ENCODE assay signal across 9 cellular contexts in genomic region chr5:68287631-68287975, GRCh38.
DNase-seq lines count a peak whose midpoint lies in the region; ATAC-seq and TF ChIP-seq lines count a peak whose summit lies in the region.
"Had no signal": no experiment of that assay in that cellular context is flagged by ENCODE, and none has a peak within 500 bp of the region (broad histone marks: within the 10 kb centered on the region; RNA-seq: fewer than 3 reads in every experiment).

No MANE protein-coding gene starts in this region.

- H3K27ac ChIP-seq in CD4-positive, alpha-beta memory T cell (ENCODE audit: low read depth, low read length): peak overlapping the region; percentile 52
- H3K27ac ChIP-seq in RWPE2 (ENCODE audit: poor library complexity, severe bottlenecking): peak overlapping the region; percentile 34
- H3K27ac ChIP-seq in esophagus muscularis mucosa (replicated peaks in 1 of 4): peak overlapping the region; percentile 80 to 89 (median 86)
- peak overlapping the region; percentile 94 for H3K27ac ChIP-seq in parathyroid adenoma

- TF ChIP-seq POLR2A in esophagus muscularis mucosa (IDR thresholded peaks at IDR 0.05; ENCODE audit: low read depth): no peak

- CTCF ChIA-PET in CD4-positive, alpha-beta memory T cell (lab: Charles Lee; ENCODE audit: partially characterized antibody): interaction anchor here (1.1 to 3.6 kb wide), 22 partner anchors 10 to 1132 kb away, joined by 3 to 96 read pairs (median 10); no protein-coding TSS in a partner anchor

- no peaks in the 10 kb centered on the region for H3K9me3 Mint-ChIP-seq in CD4-positive, alpha-beta memory T cell

- peak overlapping the region; percentile 45 for H2AFZ ChIP-seq in parathyroid adenoma

- H3K4me1 Mint-ChIP-seq in CD4-positive, alpha-beta memory T cell: peaks cover 79 to 98% (median 89%) of the 10 kb centered on the region in 4 donors

- H3K27me3 Mint-ChIP-seq in CD4-positive, alpha-beta memory T cell: no peaks in the 10 kb centered on the region

- peak overlapping the region; percentile 89 for H3K4me2 ChIP-seq in parathyroid adenoma (ENCODE audit: low read length)

- peaks cover 25% of the 10 kb centered on the region for H3K36me3 ChIP-seq in CD4-positive, alpha-beta memory T cell (ENCODE audit: insufficient read depth, low read length)
- H3K36me3 ChIP-seq in RWPE2 (ENCODE audit: low read depth) (peaks cover 72% of the 10 kb centered on the region), esophagus muscularis mucosa (peaks cover 16 to 38% (median 27%) of the 10 kb centered on the region in 4 donors), parathyroid adenoma (ENCODE audit: control insufficient read depth, insufficient read depth, low read length) (no peaks in the 10 kb centered on the region)

- H3K4me3 Mint-ChIP-seq in CD4-positive, alpha-beta memory T cell: peak overlapping the region; percentile 70 to 94 (median 91)

- peaks cover 94% of the 10 kb centered on the region for H3K4me1 ChIP-seq in CD4-positive, alpha-beta memory T cell (ENCODE audit: insufficient read depth, low read length)
- peaks cover 25% of the 10 kb centered on the region for H3K4me1 ChIP-seq in RWPE2 (ENCODE audit: insufficient read depth, poor library complexity, severe bottlenecking)
- H3K4me1 ChIP-seq in esophagus muscularis mucosa: peaks cover 71 to 100% (median 100%) of the 10 kb centered on the region in 4 donors
- peaks cover 23% of the 10 kb centered on the region for H3K4me1 ChIP-seq in parathyroid adenoma

- TF ChIP-seq CTCF in RWPE2 (IDR thresholded peaks at IDR 0.05; ENCODE audit: poor library complexity, severe bottlenecking): no peak
- no peak for TF ChIP-seq CTCF in esophagus muscularis mucosa (IDR thresholded peaks at IDR 0.05)
- no peak for TF ChIP-seq CTCF in parathyroid adenoma (IDR thresholded peaks at IDR 0.05)

- no peak for DNase-seq in CD4-positive, alpha-beta memory T cell
- DNase-seq in RWPE2 (ENCODE audit: low spot score): no peak
- no peak for DNase-seq in esophagus muscularis mucosa (ENCODE audit: extremely low spot score)
- DNase-seq in HPDE6-E6E7 (ENCODE audit: extremely low spot score): no peak
- DNase-seq in posterior cingulate gyrus: no peak
- DNase-seq: NCI-H1436 had no signal

- 44% methylated on average over 8 of the region's 8 CpGs for WGBS in esophagus muscularis mucosa

- peak overlapping the region; percentile 4 for H3K9ac ChIP-seq in parathyroid adenoma

- no peaks in the 10 kb centered on the region for H3K27me3 ChIP-seq in CD4-positive, alpha-beta memory T cell (ENCODE audit: insufficient read depth, low read length)
- no peaks in the 10 kb centered on the region for H3K27me3 ChIP-seq in RWPE2 (ENCODE audit: insufficient read depth, poor library complexity, severe bottlenecking)
- H3K27me3 ChIP-seq in esophagus muscularis mucosa: no peaks in the 10 kb centered on the region
- H3K27me3 ChIP-seq in parathyroid adenoma (ENCODE audit: control insufficient read depth, insufficient read depth, low read length): no peaks in the 10 kb centered on the region

- intact Hi-C loops in CD4-positive, alpha-beta memory T cell (cut with micrococcal nuclease): loop anchor here (2.0 to 10.0 kb wide), 4 partner anchors 80 to 1040 kb away; no protein-coding TSS in a partner anchor
- intact Hi-C loops in esophagus muscularis mucosa (cut with DNase I) (loop anchor here (2.0 to 5.0 kb wide), 3 partner anchors 70 to 675 kb away; partner anchors contain the start of gene PIK3R1), posterior cingulate gyrus (cut with DNase I) (loop anchor here (2.0 to 5.0 kb wide), 4 partner anchors 460 to 760 kb away; no protein-coding TSS in a partner anchor)

- H3K9me3 ChIP-seq in CD4-positive, alpha-beta memory T cell (ENCODE audit: control insufficient read depth in 1 of 2, low read length in 2 of 2): no peaks in the 10 kb centered on the region
- no peaks in the 10 kb centered on the region for H3K9me3 ChIP-seq in RWPE2 (ENCODE audit: severe bottlenecking)
- H3K9me3 ChIP-seq in esophagus muscularis mucosa: no peaks in the 10 kb centered on the region
- H3K9me3 ChIP-seq in parathyroid adenoma (ENCODE audit: control insufficient read depth, low read length): no peaks in the 10 kb centered on the region

- peaks cover 36 to 82% of the 10 kb centered on the region in 2 donors for H3K36me3 Mint-ChIP-seq in CD4-positive, alpha-beta memory T cell

- no peak for TF ChIP-seq EP300 in esophagus muscularis mucosa (IDR thresholded peaks at IDR 0.05)

- H3K4me3 ChIP-seq in CD4-positive, alpha-beta memory T cell (ENCODE audit: low read length in 2 of 2): peak overlapping the region; percentile 55 to 64
- H3K4me3 ChIP-seq in RWPE2 (ENCODE audit: severe bottlenecking) (peak overlapping the region; percentile 22), esophagus muscularis mucosa (peak overlapping the region; percentile 54 to 62 (median 56)), parathyroid adenoma (ENCODE audit: low read depth, low read length) (peak overlapping the region; percentile 93)

- H3K79me2 ChIP-seq in parathyroid adenoma: peaks cover 13% of the 10 kb centered on the region

- POLR2A ChIA-PET in CD4-positive, alpha-beta memory T cell (lab: Charles Lee; ENCODE audit: partially characterized antibody): interaction anchor here (0.7 to 3.6 kb wide), 18 partner anchors 8 to 1072 kb away, joined by 3 to 35 read pairs (median 4); partner anchors contain the start of gene PIK3R1

- ATAC-seq in RWPE2 (ENCODE audit: low read depth) (no peak), HG02798 (IDR thresholded peaks at IDR 0.05; ENCODE audit: poor library complexity, unreplicated experiment) (no peak), HG02623 (IDR thresholded peaks at IDR 0.05; ENCODE audit: unreplicated experiment) (no peak)

- peak overlapping the region; percentile 69 to 94 (median 90) for H3K27ac Mint-ChIP-seq in CD4-positive, alpha-beta memory T cell

Comparison
In these comparisons a context has a peak if more than half of its experiments do, and no peak if none do; other contexts are left out.
1. H3K27ac ChIP-seq: peak in every context shown above with its lines; median percentile 94 in parathyroid adenoma; 86 in esophagus muscularis mucosa; 52 in CD4-positive, alpha-beta memory T cell; 34 in RWPE2.
2. H3K4me3 ChIP-seq: peak in every context shown above with its lines; median percentile 93 in parathyroid adenoma; 60 in CD4-positive, alpha-beta memory T cell; 56 in esophagus muscularis mucosa; 22 in RWPE2.